ENCODE assay signal across 1 cellular context in genomic region chr11:76666408-76666807, GRCh38.
TF ChIP-seq lines count a peak whose summit lies in the region.

No MANE protein-coding gene starts in this region.

TF ChIP-seq in GM12878, 131 proteins besides CTCF, POLR2A, EP300 and RAD21 (continued from another document):
- TF ChIP-seq RELB (IDR thresholded peaks at IDR 0.05; ENCODE audit: low read depth): peak; percentile 56
- TF ChIP-seq NR2C1 (IDR thresholded peaks at IDR 0.05): no peak
- TF ChIP-seq BACH1 (IDR thresholded peaks at IDR 0.05; ENCODE audit: borderline replicate concordance): no peak
- TF ChIP-seq, protein P1, sequence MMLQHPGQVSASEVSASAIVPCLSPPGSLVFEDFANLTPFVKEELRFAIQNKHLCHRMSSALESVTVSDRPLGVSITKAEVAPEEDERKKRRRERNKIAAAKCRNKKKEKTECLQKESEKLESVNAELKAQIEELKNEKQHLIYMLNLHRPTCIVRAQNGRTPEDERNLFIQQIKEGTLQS (IDR thresholded peaks at IDR 0.05; ENCODE audit: borderline replicate concordance, extremely low read depth, low read depth, low read length): no peak
- no peak for TF ChIP-seq ZSCAN29 (IDR thresholded peaks at IDR 0.05)
- TF ChIP-seq YY1 (IDR thresholded peaks at IDR 0.05; ENCODE audit: low read depth, low read length): no peak
- TF ChIP-seq SMC3 (IDR thresholded peaks at IDR 0.05; ENCODE audit: borderline replicate concordance, low read length): no peak
- TF ChIP-seq, protein P2, sequence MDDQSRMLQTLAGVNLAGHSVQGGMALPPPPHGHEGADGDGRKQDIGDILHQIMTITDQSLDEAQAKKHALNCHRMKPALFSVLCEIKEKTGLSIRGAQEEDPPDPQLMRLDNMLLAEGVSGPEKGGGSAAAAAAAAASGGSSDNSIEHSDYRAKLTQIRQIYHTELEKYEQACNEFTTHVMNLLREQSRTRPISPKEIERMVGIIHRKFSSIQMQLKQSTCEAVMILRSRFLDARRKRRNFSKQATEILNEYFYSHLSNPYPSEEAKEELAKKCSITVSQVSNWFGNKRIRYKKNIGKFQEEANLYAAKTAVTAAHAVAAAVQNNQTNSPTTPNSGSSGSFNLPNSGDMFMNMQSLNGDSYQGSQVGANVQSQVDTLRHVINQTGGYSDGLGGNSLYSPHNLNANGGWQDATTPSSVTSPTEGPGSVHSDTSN (IDR thresholded peaks at IDR 0.05; ENCODE audit: insufficient replicate concordance, low read depth, low read length): no peak
- peak; percentile 38; the same call in 1 of the 2 replicates for TF ChIP-seq NR2F1 (conservative IDR thresholded peaks at IDR 0.05)
- TF ChIP-seq, protein P3, sequence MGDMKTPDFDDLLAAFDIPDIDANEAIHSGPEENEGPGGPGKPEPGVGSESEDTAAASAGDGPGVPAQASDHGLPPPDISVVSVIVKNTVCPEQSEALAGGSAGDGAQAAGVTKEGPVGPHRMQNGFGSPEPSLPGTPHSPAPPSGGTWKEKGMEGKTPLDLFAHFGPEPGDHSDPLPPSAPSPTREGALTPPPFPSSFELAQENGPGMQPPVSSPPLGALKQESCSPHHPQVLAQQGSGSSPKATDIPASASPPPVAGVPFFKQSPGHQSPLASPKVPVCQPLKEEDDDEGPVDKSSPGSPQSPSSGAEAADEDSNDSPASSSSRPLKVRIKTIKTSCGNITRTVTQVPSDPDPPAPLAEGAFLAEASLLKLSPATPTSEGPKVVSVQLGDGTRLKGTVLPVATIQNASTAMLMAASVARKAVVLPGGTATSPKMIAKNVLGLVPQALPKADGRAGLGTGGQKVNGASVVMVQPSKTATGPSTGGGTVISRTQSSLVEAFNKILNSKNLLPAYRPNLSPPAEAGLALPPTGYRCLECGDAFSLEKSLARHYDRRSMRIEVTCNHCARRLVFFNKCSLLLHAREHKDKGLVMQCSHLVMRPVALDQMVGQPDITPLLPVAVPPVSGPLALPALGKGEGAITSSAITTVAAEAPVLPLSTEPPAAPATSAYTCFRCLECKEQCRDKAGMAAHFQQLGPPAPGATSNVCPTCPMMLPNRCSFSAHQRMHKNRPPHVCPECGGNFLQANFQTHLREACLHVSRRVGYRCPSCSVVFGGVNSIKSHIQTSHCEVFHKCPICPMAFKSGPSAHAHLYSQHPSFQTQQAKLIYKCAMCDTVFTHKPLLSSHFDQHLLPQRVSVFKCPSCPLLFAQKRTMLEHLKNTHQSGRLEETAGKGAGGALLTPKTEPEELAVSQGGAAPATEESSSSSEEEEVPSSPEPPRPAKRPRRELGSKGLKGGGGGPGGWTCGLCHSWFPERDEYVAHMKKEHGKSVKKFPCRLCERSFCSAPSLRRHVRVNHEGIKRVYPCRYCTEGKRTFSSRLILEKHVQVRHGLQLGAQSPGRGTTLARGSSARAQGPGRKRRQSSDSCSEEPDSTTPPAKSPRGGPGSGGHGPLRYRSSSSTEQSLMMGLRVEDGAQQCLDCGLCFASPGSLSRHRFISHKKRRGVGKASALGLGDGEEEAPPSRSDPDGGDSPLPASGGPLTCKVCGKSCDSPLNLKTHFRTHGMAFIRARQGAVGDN (IDR thresholded peaks at IDR 0.05): peak; percentile 74
- TF ChIP-seq CEBPZ (IDR thresholded peaks at IDR 0.05; ENCODE audit: low read depth, low read length): no peak
- no peak for TF ChIP-seq GABPA (IDR thresholded peaks at IDR 0.05; ENCODE audit: low read depth)
- TF ChIP-seq SPI1 (IDR thresholded peaks at IDR 0.05; ENCODE audit: borderline replicate concordance, insufficient read depth, low read depth, low read length): peak; percentile 28; the same call in 1 of the 2 replicates
- TF ChIP-seq EED (IDR thresholded peaks at IDR 0.05; ENCODE audit: low read depth): peak; percentile 65
- TF ChIP-seq ASH2L (IDR thresholded peaks at IDR 0.05; ENCODE audit: borderline replicate concordance, low read depth): no peak
- TF ChIP-seq CHD2 (IDR thresholded peaks at IDR 0.05; ENCODE audit: borderline replicate concordance, low read depth, low read length): no peak
- no peak for TF ChIP-seq STAT1 (conservative IDR thresholded peaks at IDR 0.05)
- TF ChIP-seq CREB1 (IDR thresholded peaks at IDR 0.05; ENCODE audit: low read depth): no peak
- peak; percentile 60 for TF ChIP-seq IKZF2 (IDR thresholded peaks at IDR 0.05)
- TF ChIP-seq PAX8 (IDR thresholded peaks at IDR 0.05): no peak
- peak; percentile 42; the same call in 1 of the 2 replicates for TF ChIP-seq IKZF1 (conservative IDR thresholded peaks at IDR 0.05)
- no peak for TF ChIP-seq RBBP5 (conservative IDR thresholded peaks at IDR 0.05)
TF ChIP-seq in GM12878: peak in this region for 9.
